Comparison of ENCODE assay signal across 9 cellular contexts in the genomic region with DNA sequence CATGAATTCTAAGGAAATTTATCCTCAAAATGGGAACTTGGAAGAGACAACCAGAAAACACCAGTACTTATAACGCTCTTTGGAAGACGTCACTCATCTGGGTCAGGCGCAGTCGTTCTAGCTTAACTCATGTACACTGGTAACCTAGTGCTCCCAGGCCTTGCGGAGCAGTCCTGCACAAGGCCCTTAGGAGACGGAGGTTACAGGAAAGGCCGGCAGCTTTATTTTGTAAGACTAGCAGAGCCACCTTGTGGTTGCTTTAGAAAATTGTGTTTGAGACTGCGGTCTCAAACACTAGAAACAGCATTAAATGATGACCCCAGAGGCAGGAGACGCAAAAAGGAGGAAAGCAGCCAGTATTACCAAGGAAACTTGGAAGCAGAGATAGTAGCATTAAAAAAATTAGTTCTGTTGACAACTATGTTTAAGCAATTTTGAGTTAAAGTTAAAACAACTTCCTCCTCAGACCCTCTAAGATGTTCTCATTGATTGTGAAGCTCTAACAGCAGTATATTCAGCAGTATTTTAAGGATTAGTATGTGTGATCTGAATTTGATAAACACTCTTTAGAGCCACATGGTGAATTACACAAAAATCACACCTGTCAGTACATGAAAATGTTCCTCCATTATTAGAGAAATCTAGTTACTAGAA.
DNase-seq lines count a peak whose midpoint lies in the region; FAIRE-seq and TF ChIP-seq lines count a peak whose summit lies in the region.
"Had no signal": no experiment of that assay in that cellular context is flagged by ENCODE, and none has a peak within 500 bp of the region (broad histone marks: within the 10 kb centered on the region; RNA-seq: fewer than 3 reads in every experiment).

No MANE protein-coding gene starts in this region.

- no peak overlapping the region for H4K8ac ChIP-seq in H1 (ENCODE audit: extremely low read depth, insufficient read depth, low read length)

- peaks cover 3% of the 10 kb centered on the region for H3K4me1 Mint-ChIP-seq in activated CD4-positive, alpha-beta memory T cell treated with anti-CD3 and anti-CD28 coated beads for 36 hours (ENCODE audit: low read depth)
- peaks cover 7% of the 10 kb centered on the region for H3K4me1 Mint-ChIP-seq in activated CD4-positive, alpha-beta memory T cell treated with anti-CD3 and anti-CD28 coated beads, Interleukin-2, amount 10 ng/mL, durations not matched to agents 7 days and 5 days

- 33% methylated on average over 9 of the region's 9 CpGs; no CpG with 5 or more reads in 1 of the 2 experiments for WGBS in H1 (ENCODE audit: extremely low coverage in 1 of 2, insufficient coverage in 1 of 2, insufficient read length in 1 of 2, insufficient replicate concordance in 2 of 2, low coverage in 1 of 2, low lambda C conversion rate in 2 of 2, missing lambda C conversion rate in 1 of 2), 2 experiments

- H4K91ac ChIP-seq in H1 (replicated peaks; ENCODE audit: insufficient read length, low read length) = no peak overlapping the region

- H2AK5ac ChIP-seq in H1 (ENCODE audit: low read depth, low read length) = no peak overlapping the region

- no peak overlapping the region for H3K23ac ChIP-seq in H1 (ENCODE audit: insufficient read length)

- peak; percentile 15 for DNase-seq in activated CD4-positive, alpha-beta memory T cell treated with anti-CD3 and anti-CD28 coated beads for 36 hours
- DNase-seq in activated CD4-positive, alpha-beta memory T cell treated with anti-CD3 and anti-CD28 coated beads, Interleukin-2, amount 10 ng/mL, durations not matched to agents 7 days and 5 days = no peak
- DNase-seq in MG63 (peak; percentile 60), RCC 7860 (ENCODE audit: low spot score) (peak; percentile 70), H1 (ENCODE audit: low read depth in 1 of 2, low spot score in 2 of 2) (no peak), lung microvascular endothelial cell (ENCODE audit: low read depth in 2 of 2) (peak; percentile 57 to 82), mesenteric fat pad (ENCODE audit: low spot score) (no peak)
- DNase-seq in stimulated activated naive CD4-positive, alpha-beta T cell (lab: John Stamatoyannopoulos, UW) = no peak

- no peak overlapping the region for H2BK5ac ChIP-seq in H1 (ENCODE audit: low read depth, low read length)

- H3K79me1 ChIP-seq in H1 (ENCODE audit: low read depth, low read length) = no peaks in the 10 kb centered on the region

- TF ChIP-seq EP300 in H1 (IDR thresholded peaks at IDR 0.05; ENCODE audit: borderline replicate concordance in 1 of 2, low read depth in 2 of 2, low read length in 2 of 2) = no peak

- no peaks in the 10 kb centered on the region for H3K4me1 ChIP-seq in H1 (replicated peaks in 1 of 4; ENCODE audit: control insufficient read depth in 3 of 4, insufficient read depth in 4 of 4, low read length in 3 of 4)

- H3K27me3 Mint-ChIP-seq in activated CD4-positive, alpha-beta memory T cell treated with anti-CD3 and anti-CD28 coated beads for 36 hours = peaks cover 19% of the 10 kb centered on the region
- H3K27me3 Mint-ChIP-seq in activated CD4-positive, alpha-beta memory T cell treated with anti-CD3 and anti-CD28 coated beads, Interleukin-2, amount 10 ng/mL, durations not matched to agents 7 days and 5 days = peaks cover 36% of the 10 kb centered on the region

- H4K20me1 ChIP-seq in H1 (replicated peaks in 1 of 2; ENCODE audit: control insufficient read depth in 1 of 2, insufficient read depth in 2 of 2, low read length in 2 of 2) = no peaks in the 10 kb centered on the region

- H2BK20ac ChIP-seq in H1 (ENCODE audit: low read length) = no peak overlapping the region

- H4K5ac ChIP-seq in H1 (ENCODE audit: insufficient read length, low read depth, low read length) = no peak overlapping the region

- H3K27ac ChIP-seq in H1 (ENCODE audit: low read depth, low read length) = no peak overlapping the region

- peaks cover 10% of the 10 kb centered on the region for H3K9me3 ChIP-seq in MG63
- no peaks in the 10 kb centered on the region for H3K9me3 ChIP-seq in H1 (ENCODE audit: insufficient read depth in 2 of 2, low read depth in 1 of 2, low read length in 1 of 2)

- CTCF ChIA-PET in activated CD4-positive, alpha-beta memory T cell treated with anti-CD3 and anti-CD28 coated beads for 36 hours (lab: Charles Lee) = interaction anchor here (0.8 to 2.7 kb wide), 10 partner anchors 9 to 526 kb away, joined by 3 to 11 read pairs (median 4); no protein-coding TSS in a partner anchor
- CTCF ChIA-PET in activated CD4-positive, alpha-beta memory T cell treated with anti-CD3 and anti-CD28 coated beads, Interleukin-2, amount 10 ng/mL, durations not matched to agents 7 days and 5 days (lab: Charles Lee) = interaction anchor here (0.7 to 1.7 kb wide), 8 partner anchors 16 to 473 kb away, joined by 3 to 4 read pairs (median 3); no protein-coding TSS in a partner anchor
- CTCF ChIA-PET in H1 (lab: Charles Lee; ENCODE audit: partially characterized antibody) = interaction anchor here (0.6 to 3.3 kb wide), 51 partner anchors 9 to 639 kb away, joined by 3 to 51 read pairs (median 4); a partner anchor contains a TSS

- H3K4me3 Mint-ChIP-seq in activated CD4-positive, alpha-beta memory T cell treated with anti-CD3 and anti-CD28 coated beads for 36 hours = no peak overlapping the region
- H3K4me3 Mint-ChIP-seq in activated CD4-positive, alpha-beta memory T cell treated with anti-CD3 and anti-CD28 coated beads, Interleukin-2, amount 10 ng/mL, durations not matched to agents 7 days and 5 days = no peak overlapping the region

- no peaks in the 10 kb centered on the region for H3K36me3 Mint-ChIP-seq in activated CD4-positive, alpha-beta memory T cell treated with anti-CD3 and anti-CD28 coated beads for 36 hours
- no peaks in the 10 kb centered on the region for H3K36me3 Mint-ChIP-seq in activated CD4-positive, alpha-beta memory T cell treated with anti-CD3 and anti-CD28 coated beads, Interleukin-2, amount 10 ng/mL, durations not matched to agents 7 days and 5 days (ENCODE audit: low read depth)

- TF ChIP-seq CTCF in H1 (IDR thresholded peaks at IDR 0.05; ENCODE audit: control extremely low read depth in 1 of 3, insufficient read depth in 1 of 3, low read depth in 1 of 3, low read length in 3 of 3) = peak; percentile 14 to 87 (median 68)

- FAIRE-seq in RCC 7860 (lab: Jason Lieb, UNC) = peak; percentile 31
- peak; percentile 97 for FAIRE-seq in H1 (lab: Jason Lieb, UNC)
- FAIRE-seq: colon had no signal

- no peaks in the 10 kb centered on the region for H3K79me2 ChIP-seq in H1 (ENCODE audit: control insufficient read depth in 1 of 2, insufficient read depth in 2 of 2, low read length in 2 of 2)

- no peak overlapping the region for H3K14ac ChIP-seq in H1 (ENCODE audit: insufficient read length)

- POLR2A ChIA-PET in activated CD4-positive, alpha-beta memory T cell treated with anti-CD3 and anti-CD28 coated beads for 36 hours (lab: Charles Lee) = no interaction called here
- POLR2A ChIA-PET in activated CD4-positive, alpha-beta memory T cell treated with anti-CD3 and anti-CD28 coated beads, Interleukin-2, amount 10 ng/mL, durations not matched to agents 7 days and 5 days (lab: Charles Lee) = no interaction called here
- POLR2A ChIA-PET in H1 (lab: Charles Lee; ENCODE audit: partially characterized antibody) = interaction anchor here (0.9 to 1.1 kb wide), 2 partner anchors 12 to 215 kb away, joined by 3 read pairs; no protein-coding TSS in a partner anchor

- no peaks in the 10 kb centered on the region for H3K9me3 Mint-ChIP-seq in activated CD4-positive, alpha-beta memory T cell treated with anti-CD3 and anti-CD28 coated beads for 36 hours
- no peaks in the 10 kb centered on the region for H3K9me3 Mint-ChIP-seq in activated CD4-positive, alpha-beta memory T cell treated with anti-CD3 and anti-CD28 coated beads, Interleukin-2, amount 10 ng/mL, durations not matched to agents 7 days and 5 days

- no peak overlapping the region for H2BK120ac ChIP-seq in H1 (replicated peaks; ENCODE audit: low read depth, low read length)

- intact Hi-C loops in activated CD4-positive, alpha-beta memory T cell treated with anti-CD3 and anti-CD28 coated beads for 36 hours (cut with micrococcal nuclease) = loop anchor here (5.0 kb wide), 1 partner anchor 435 kb away; no protein-coding TSS in a partner anchor

- TF ChIP-seq RAD21 in H1 (IDR thresholded peaks at IDR 0.05 in 1 of 2, conservative IDR thresholded peaks at IDR 0.05 in 1 of 2; ENCODE audit: low read depth in 2 of 2, low read length in 2 of 2) = peak; percentile 91 to 94

- no peak overlapping the region for H3K27ac Mint-ChIP-seq in activated CD4-positive, alpha-beta memory T cell treated with anti-CD3 and anti-CD28 coated beads for 36 hours
- no peak overlapping the region for H3K27ac Mint-ChIP-seq in activated CD4-positive, alpha-beta memory T cell treated with anti-CD3 and anti-CD28 coated beads, Interleukin-2, amount 10 ng/mL, durations not matched to agents 7 days and 5 days

- H3K56ac ChIP-seq in H1 (replicated peaks; ENCODE audit: insufficient read length, low read depth, low read length) = no peak overlapping the region

- H3K23me2 ChIP-seq in H1 (ENCODE audit: low read depth, low read length) = no peaks in the 10 kb centered on the region

- 0 out of 2 replicates have a peak overlapping the region, but pooled peaks have one; percentile 57 for H2AFZ ChIP-seq in H1 (ENCODE audit: low read length)

- H3K36me3 ChIP-seq in MG63 = no peaks in the 10 kb centered on the region
- H3K36me3 ChIP-seq in H1 (ENCODE audit: control insufficient read depth in 2 of 4, insufficient read depth in 4 of 4, low read length in 3 of 4) = no peaks in the 10 kb centered on the region

- H3K4me2 ChIP-seq in H1 (ENCODE audit: insufficient read depth in 1 of 2, low read depth in 2 of 2, low read length in 2 of 2) = no peak overlapping the region

- no peak overlapping the region for H3K18ac ChIP-seq in H1 (ENCODE audit: extremely low read depth, low read length)

- no peak overlapping the region for H3K9ac ChIP-seq in H1 (replicated peaks in 1 of 4; ENCODE audit: extremely low read depth in 1 of 4, low read depth in 3 of 4, low read length in 3 of 4)

- H3K27me3 ChIP-seq in MG63 (no peaks in the 10 kb centered on the region), H1 (replicated peaks in 1 of 4; ENCODE audit: control insufficient read depth in 3 of 4, extremely low read depth in 1 of 4, insufficient read depth in 3 of 4, low read length in 3 of 4) (no peaks in the 10 kb centered on the region; a peak in 1 of 7 replicates)

- H2BK12ac ChIP-seq in H1 (ENCODE audit: low read depth, low read length) = no peak overlapping the region

- TF ChIP-seq POLR2A in H1 (IDR thresholded peaks at IDR 0.05; ENCODE audit: control extremely low read depth in 1 of 2, low read depth in 2 of 2, low read length in 2 of 2) = no peak

- no peak overlapping the region for H2BK15ac ChIP-seq in H1 (ENCODE audit: low read length)

- no peak overlapping the region for H3K4ac ChIP-seq in H1 (replicated peaks; ENCODE audit: insufficient read length, low read depth, low read length)

- no peak overlapping the region for H3K4me3 ChIP-seq in MG63
- no peak overlapping the region for H3K4me3 ChIP-seq in H1 (ENCODE audit: extremely low read depth in 1 of 4, insufficient read depth in 2 of 4, low read depth in 3 of 4, low read length in 4 of 4)

TF ChIP-seq in H1, 55 proteins besides CTCF, POLR2A, EP300 and RAD21 (continues in another document):
- TF ChIP-seq RBBP5 (IDR thresholded peaks at IDR 0.05; ENCODE audit: borderline replicate concordance, low read depth, low read length) (no peak), JUND (IDR thresholded peaks at IDR 0.05; ENCODE audit: low read length) (no peak), MAFK (IDR thresholded peaks at IDR 0.05; ENCODE audit: low read depth, low read length) (no peak)

Comparison
In these comparisons a context has a peak if more than half of its experiments do, and no peak if none do; other contexts are left out.
1. DNase-seq: peak in activated CD4-positive, alpha-beta memory T cell treated with anti-CD3 and anti-CD28 coated beads for 36 hours (single experiment), MG63 (single experiment), RCC 7860 (single experiment) and lung microvascular endothelial cell (2 of 2); none in activated CD4-positive, alpha-beta memory T cell treated with anti-CD3 and anti-CD28 coated beads, Interleukin-2, amount 10 ng/mL, durations not matched to agents 7 days and 5 days (single experiment), H1 (0 of 2), mesenteric fat pad (single experiment) and stimulated activated naive CD4-positive, alpha-beta T cell (0 of 6).